Comparison of ENCODE assay signal across 27 cellular contexts in the genomic region with DNA sequence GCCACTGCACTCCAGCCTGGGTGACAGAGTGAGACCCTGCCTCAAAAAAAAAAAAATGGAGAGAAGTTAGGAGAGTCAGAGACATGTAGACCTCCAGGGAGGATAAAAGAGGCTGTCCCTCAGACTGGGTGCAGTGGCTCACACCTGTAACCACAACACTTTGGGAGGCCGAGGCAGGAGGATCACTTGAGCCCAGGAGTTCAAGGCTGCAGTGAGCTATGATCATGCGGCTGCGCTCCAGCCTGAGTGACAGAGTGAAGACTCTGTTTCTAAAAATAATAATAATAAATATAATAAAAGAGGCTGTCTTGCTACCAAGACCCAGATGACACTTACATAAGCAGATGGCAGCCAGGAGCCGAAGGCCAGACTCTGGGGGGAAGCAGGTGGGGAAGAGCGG. TPM values are rescaled to one million over a fixed set of nuclear protein-coding genes. Genes with fewer than 3 reads are reported as not detected.
"Had no signal": no experiment of that assay in that cellular context is flagged by ENCODE, and none has a peak within 500 bp of the region (broad histone marks: within the 10 kb centered on the region; RNA-seq: fewer than 3 reads in every experiment).

No MANE protein-coding gene starts in this region.

- H3K4me3 ChIP-seq: coronary artery, esophagus squamous epithelium, gastrocnemius medialis, heart right ventricle, left lung, lower lobe of right lung had no signal

- H3K36me3 ChIP-seq: heart right ventricle, left lung, lower lobe of right lung had no signal

- H3K27ac ChIP-seq: coronary artery, epithelial cell of prostate, esophagus squamous epithelium, gastrocnemius medialis, heart right ventricle, left lung had no signal

- ATAC-seq: effector memory CD8-positive, alpha-beta T cell; esophagus mucosa; gastrocnemius medialis; heart right ventricle; left ventricle myocardium superior had no signal

- H3K27me3 ChIP-seq: esophagus squamous epithelium, gastrocnemius medialis, heart right ventricle, left lung had no signal

- DNase-seq: effector CD8-positive, alpha-beta T cell; effector memory CD8-positive, alpha-beta T cell; endodermal cell; erythroblast; esophagus squamous epithelium; foreskin fibroblast; foreskin melanocyte; gastrocnemius medialis; glutamatergic neuron; head of caudate nucleus; heart right ventricle; hippocampal formation; left cardiac atrium; left ventricle myocardium superior; lower lobe of right lung; mesendoderm; midbrain had no signal

- H3K9me3 ChIP-seq: esophagus squamous epithelium, gastrocnemius medialis, heart right ventricle, left lung, lower lobe of right lung had no signal

RNA-seq across cellular contexts. Expression of gene SLC7A8, which starts 18.5 kb away (rescaled TPM):
- total RNA-seq: lung microvascular endothelial cell had no signal

RNA-seq across cellular contexts. Expression of gene CEBPE, which starts 45.9 kb away (rescaled TPM):
- total RNA-seq: dermis microvascular lymphatic vessel endothelial cell, endodermal cell, esophagus mucosa, esophagus squamous epithelium, gastrocnemius medialis, glomerular endothelial cell, kidney epithelial cell, left cardiac atrium, left ventricle myocardium superior, lower leg skin, lung microvascular endothelial cell had no signal
- polyA plus RNA-seq: keratinocyte had no signal
